In genomic region chr12:111443086-111443485, GRCh38 we compare ENCODE assay signal across 11 cellular contexts. TPM values are rescaled to one million over a fixed set of nuclear protein-coding genes. Genes with fewer than 3 reads are reported as not detected.
DNase-seq lines count a peak whose midpoint lies in the region; ATAC-seq, FAIRE-seq and TF ChIP-seq lines count a peak whose summit lies in the region.
"Had no signal": no experiment of that assay in that cellular context is flagged by ENCODE, and none has a peak within 500 bp of the region (broad histone marks: within the 10 kb centered on the region; RNA-seq: fewer than 3 reads in every experiment).

No MANE protein-coding gene starts in this region.

- ATAC-seq in stimulated activated naive CD8-positive, alpha-beta T cell treated with anti-CD3 and anti-CD28 coated beads, Interleukin-15, Interleukin-2, amounts not matched to agents 100 U/mL and 50 U/mL, for 24 hours: no peak
- ATAC-seq in GM12878: no peak
- no peak for ATAC-seq in HG03280 (IDR thresholded peaks at IDR 0.05; ENCODE audit: unreplicated experiment)
- ATAC-seq in esophagus mucosa: no peak

- H3K79me2 ChIP-seq in GM12878 (ENCODE audit: control insufficient read depth, insufficient read depth, low read length): peaks cover 75% of the 10 kb centered on the region

- SMC1A ChIA-PET in GM12878 (lab: Charles Lee; ENCODE audit: uncharacterized antibody, unreplicated experiment): interaction anchor here (1.2 to 7.8 kb wide), 8 partner anchors 9 to 45 kb away, joined by 4 to 104 read pairs (median 45); partner anchors contain the start of gene SH2B3

- H3K4me2 ChIP-seq in GM12878 (ENCODE audit: control insufficient read depth, insufficient read depth): peak overlapping the region; percentile 97; the same call in 1 of the 2 replicates

- no peaks in the 10 kb centered on the region for H3K9me3 Mint-ChIP-seq in stimulated activated naive CD8-positive, alpha-beta T cell treated with anti-CD3 and anti-CD28 coated beads, Interleukin-15, Interleukin-2, amounts not matched to agents 100 ng/mL and 50 ng/mL, for 24 hours

- H3K36me3 ChIP-seq in GM12878 (ENCODE audit: control insufficient read depth in 2 of 2, insufficient read depth in 2 of 2, low read length in 1 of 2) (peaks cover 32 to 53% of the 10 kb centered on the region in 2 experiments), mucosa of rectum (ENCODE audit: control insufficient read depth in 2 of 2, insufficient read depth in 2 of 2, low read length in 2 of 2) (peaks cover 13 to 29% of the 10 kb centered on the region in 2 donors)

- H3K9ac ChIP-seq in GM12878 (ENCODE audit: control insufficient read depth, insufficient read depth, low read length) (no peak overlapping the region), mucosa of rectum (ENCODE audit: low read depth in 1 of 2, low read length in 2 of 2) (peak overlapping the region in 1 of 2 donors; percentile 16)

- peak overlapping the region; percentile 95 for H3K27ac ChIP-seq in GM12878 (ENCODE audit: control insufficient read depth, insufficient read depth)
- H3K27ac ChIP-seq in mucosa of rectum (ENCODE audit: low read depth in 2 of 2, low read length in 2 of 2): peak overlapping the region; percentile 56 to 61

- peak; percentile 71 for FAIRE-seq in GM12878 (lab: Jason Lieb, UNC)

- 0 out of 2 replicates have a peak, but pooled peaks cover 2% of the 10 kb centered on the region for H4K20me1 ChIP-seq in GM12878 (ENCODE audit: control insufficient read depth, insufficient read depth)

- CTCF ChIA-PET in GM12878 (lab: Yijun Ruan, JAX): interaction anchor here (2.7 to 27.3 kb wide), 4 partner anchors 8 to 40 kb away, joined by 23 to 1117 read pairs (median 110); partner anchors contain the start of gene SH2B3

- RAD21 ChIA-PET in GM12878 (lab: Charles Lee; ENCODE audit: unreplicated experiment): interaction anchor here (2.0 to 22.6 kb wide), 4 partner anchors 8 to 39 kb away, joined by 8 to 804 read pairs (median 78); partner anchors contain the start of gene SH2B3

- H3K4me3 ChIP-seq in GM12878: peak overlapping the region; percentile 29; the same call in 1 of the 2 replicates
- H3K4me3 ChIP-seq in mucosa of rectum (ENCODE audit: low read length in 2 of 2): no peak overlapping the region

- intact Hi-C loops in GM12878 (cut with micrococcal nuclease; ENCODE audit: unreplicated experiment): no loop called here

- 94% methylated on average over 7 of the region's 7 CpGs for WGBS in GM12878 (ENCODE audit: insufficient coverage, insufficient replicate concordance, low lambda C conversion rate, missing lambda C conversion rate)

- POLR2A ChIA-PET in GM12878 (lab: Charles Lee): interaction anchor here (2.6 to 7.1 kb wide), 6 partner anchors 8 to 45 kb away, joined by 15 to 80 read pairs (median 50); partner anchors contain the start of gene SH2B3

- no peak overlapping the region for H2AFZ ChIP-seq in GM12878 (ENCODE audit: control insufficient read depth, low read depth, low read length)

- no peak for DNase-seq in stimulated activated naive CD8-positive, alpha-beta T cell treated with anti-CD3 and anti-CD28 coated beads, Interleukin-15, Interleukin-2, amounts not matched to agents 100 U/mL and 50 U/mL, for 24 hours
- DNase-seq in GM12878 (ENCODE audit: low read depth, low spot score) (no peak), germinal center (ENCODE audit: low spot score) (no peak)
- DNase-seq in stimulated activated CD4-positive, alpha-beta T cell treated with anti-CD3 and anti-CD28 coated beads, Interleukin-15, amount 100 ng/mL, for 24 hours: no peak
- DNase-seq: COR-L47, NCI-H2029 treated with DMSO at 0.1 percent for 48 hours, SW 1271 had no signal

- in situ Hi-C loops in GM12878 (cut with MboI): loop anchor here (25.0 kb wide), 1 partner anchor 1769 kb away; the partner anchor contains the start of gene TPCN1

- no peak; the same call in 1 of the 2 replicates for TF ChIP-seq POLR2A in GM12878 (IDR thresholded peaks at IDR 0.05; ENCODE audit: low read depth, low read length)

- no peaks in the 10 kb centered on the region for H3K9me3 ChIP-seq in GM12878 (replicated peaks; ENCODE audit: control insufficient read depth, insufficient read depth, low read length)
- H3K9me3 ChIP-seq in mucosa of rectum (ENCODE audit: control insufficient read depth in 2 of 2, low read length in 2 of 2): no peaks in the 10 kb centered on the region

- BruUV-seq in GM12878 (replicated peaks; lab: Mats Ljungman, UMichigan): no TSS peak

- no peaks in the 10 kb centered on the region for H3K27me3 Mint-ChIP-seq in stimulated activated naive CD8-positive, alpha-beta T cell treated with anti-CD3 and anti-CD28 coated beads, Interleukin-15, Interleukin-2, amounts not matched to agents 100 ng/mL and 50 ng/mL, for 24 hours

- no peak for TF ChIP-seq EP300 in GM12878 (IDR thresholded peaks at IDR 0.05; ENCODE audit: borderline replicate concordance in 1 of 2, control insufficient read depth in 1 of 2, low read depth in 2 of 2, low read length in 2 of 2)

- TF ChIP-seq CTCF in GM12878 (IDR thresholded peaks at IDR 0.05 in 2 of 3, conservative IDR thresholded peaks at IDR 0.05 in 1 of 3; ENCODE audit: control insufficient read depth in 2 of 3, extremely low read depth in 1 of 3, insufficient read depth in 1 of 3, low read depth in 3 of 3, low read length in 3 of 3): no peak

- peaks cover 40% of the 10 kb centered on the region for H3K36me3 Mint-ChIP-seq in stimulated activated naive CD8-positive, alpha-beta T cell treated with anti-CD3 and anti-CD28 coated beads, Interleukin-15, Interleukin-2, amounts not matched to agents 100 ng/mL and 50 ng/mL, for 24 hours (ENCODE audit: low read depth)

- peaks cover 89% of the 10 kb centered on the region for H3K4me1 Mint-ChIP-seq in stimulated activated naive CD8-positive, alpha-beta T cell treated with anti-CD3 and anti-CD28 coated beads, Interleukin-15, Interleukin-2, amounts not matched to agents 100 ng/mL and 50 ng/mL, for 24 hours (ENCODE audit: low read depth)

- TF ChIP-seq RAD21 in GM12878 (IDR thresholded peaks at IDR 0.05; ENCODE audit: insufficient read depth, low read depth, low read length): no peak

- H3K4me1 ChIP-seq in GM12878 (ENCODE audit: control insufficient read depth, insufficient read depth, low read length) (peaks cover 86% of the 10 kb centered on the region), mucosa of rectum (ENCODE audit: control insufficient read depth in 2 of 2, insufficient read depth in 2 of 2, low read length in 2 of 2) (peaks cover 61 to 65% of the 10 kb centered on the region in 2 donors)

- H3K27me3 ChIP-seq in GM12878 (replicated peaks in 1 of 2; ENCODE audit: control insufficient read depth in 2 of 2, insufficient read depth in 2 of 2, low read length in 1 of 2) (no peaks in the 10 kb centered on the region), mucosa of rectum (ENCODE audit: control insufficient read depth in 2 of 2, insufficient read depth in 2 of 2, low read length in 2 of 2) (no peaks in the 10 kb centered on the region)

- H3K4me3 Mint-ChIP-seq in stimulated activated naive CD8-positive, alpha-beta T cell treated with anti-CD3 and anti-CD28 coated beads, Interleukin-15, Interleukin-2, amounts not matched to agents 100 ng/mL and 50 ng/mL, for 24 hours: peak overlapping the region; percentile 15

- peak overlapping the region; percentile 27 for H3K27ac Mint-ChIP-seq in stimulated activated naive CD8-positive, alpha-beta T cell treated with anti-CD3 and anti-CD28 coated beads, Interleukin-15, Interleukin-2, amounts not matched to agents 100 ng/mL and 50 ng/mL, for 24 hours

TF ChIP-seq in GM12878, 131 proteins besides CTCF, POLR2A, EP300 and RAD21:
- TF ChIP-seq SUZ12 (IDR thresholded peaks at IDR 0.05; ENCODE audit: unreplicated experiment): no peak
- TF ChIP-seq SREBF2 (IDR thresholded peaks at IDR 0.05; ENCODE audit: low read length): no peak
- TF ChIP-seq STAT3 (IDR thresholded peaks at IDR 0.05; ENCODE audit: low read depth, low read length): no peak

RNA-seq across cellular contexts. Expression of gene SH2B3, which starts 37.4 kb away (rescaled TPM):
- 28.3 and 28.4 TPM in 2 replicates for total RNA-seq in GM12878 (2013; cell fraction: nucleolus; rRNA removed)
- total RNA-seq in GM12878 (2014; rRNA removed): 32.3 and 32.5 TPM in 2 replicates
- total RNA-seq in GM12878 (2014; rRNA removed; fragmentation: Illumina TruSeq; extraction: Trizol): 25.3 and 27.6 TPM in 2 replicates
- total RNA-seq in GM12878 (2021): 43.2 and 46.4 TPM in 2 replicates
- polyA plus RNA-seq in GM12878 (2011; ENCODE audit: low read depth): 18.6 TPM
- polyA plus RNA-seq in GM12878 (2011; rRNA removed): 15.0 and 19.1 TPM in 2 replicates
- polyA plus RNA-seq in GM12878 (2011; cell fraction: cytosol; rRNA removed): 19.4 and 21.7 TPM in 2 replicates
- polyA plus RNA-seq in GM12878 (2011; cell fraction: nucleus; rRNA removed): 18.9 and 27.2 TPM in 2 replicates
- 18.0 and 25.3 TPM in 2 replicates for polyA plus RNA-seq in GM12878 (2012)
- 35.6 and 38.3 TPM in 2 replicates for polyA plus RNA-seq in GM12878 (2014; fragmentation: Illumina TruSeq; extraction: Trizol)
- 1 to 10 TPM; 5.8 to 8.5 TPM for polyA plus RNA-seq in GM12878 (2014; fragmentation: Nextera tagmentation; extraction: Ambion mirVana)
- 28.1 and 31.0 TPM in 2 replicates for polyA plus RNA-seq in GM12878 (2014; rRNA removed)
- 10 to 100 TPM in 1 of 2 experiments, 1 to 10 TPM in 1; 9.1 to 11.9 TPM for polyA plus RNA-seq in GM12878 (2016; fragmentation: Nextera tagmentation; extraction: Ambion mirVana)
- polyA minus RNA-seq in GM12878 (2011; rRNA and poly(A)+ RNA removed): 15.0 and 18.0 TPM in 2 replicates
- 11.4 and 13.1 TPM in 2 replicates for polyA minus RNA-seq in GM12878 (2011; cell fraction: cytosol; rRNA and poly(A)+ RNA removed)
- 4.8 and 11.5 TPM in 2 replicates for polyA minus RNA-seq in GM12878 (2011; cell fraction: nucleus; rRNA and poly(A)+ RNA removed)
- 1.8 TPM for total RNA-seq in esophagus mucosa
